Comparison of ENCODE assay signal across 17 cellular contexts in genomic region chr4:183161630-183162029, GRCh38.
DNase-seq lines count a peak whose midpoint lies in the region; ATAC-seq lines count a peak whose summit lies in the region.
"Had no signal": no experiment of that assay in that cellular context is flagged by ENCODE, and none has a peak within 500 bp of the region (broad histone marks: within the 10 kb centered on the region; RNA-seq: fewer than 3 reads in every experiment).

No MANE protein-coding gene starts in this region.

- no peaks in the 10 kb centered on the region for H3K36me3 Mint-ChIP-seq in activated CD4-positive, alpha-beta T cell treated with anti-CD3 and anti-CD28 coated beads for 36 hours (ENCODE audit: low read depth)
- no peaks in the 10 kb centered on the region for H3K36me3 Mint-ChIP-seq in activated naive CD8-positive, alpha-beta T cell treated with anti-CD3 and anti-CD28 coated beads, Interleukin-2, amount 50 U/mL, for 24 hours (ENCODE audit: low read depth)
- no peaks in the 10 kb centered on the region for H3K36me3 Mint-ChIP-seq in activated naive CD8-positive, alpha-beta T cell treated with anti-CD3 and anti-CD28 coated beads for 36 hours
- no peaks in the 10 kb centered on the region for H3K36me3 Mint-ChIP-seq in activated T-helper 17 cell treated with anti-CD3 and anti-CD28 coated beads, Interleukin-2, amount 50 U/mL, for 72 hours (ENCODE audit: low read depth)
- H3K36me3 Mint-ChIP-seq in T-cell, result peaks cover 3% of the 10 kb centered on the region
- H3K36me3 Mint-ChIP-seq: CD14-positive monocyte; CD4-positive, alpha-beta memory T cell had no signal

- POLR2A ChIA-PET in activated CD4-positive, alpha-beta T cell treated with anti-CD3 and anti-CD28 coated beads for 36 hours (lab: Charles Lee), result no interaction called here
- POLR2A ChIA-PET in T-cell (lab: Charles Lee), result no interaction called here

- peaks cover 4% of the 10 kb centered on the region for H3K27me3 Mint-ChIP-seq in activated CD4-positive, alpha-beta T cell treated with anti-CD3 and anti-CD28 coated beads for 36 hours
- no peaks in the 10 kb centered on the region for H3K27me3 Mint-ChIP-seq in activated naive CD8-positive, alpha-beta T cell treated with anti-CD3 and anti-CD28 coated beads, Interleukin-2, amount 50 U/mL, for 24 hours
- no peaks in the 10 kb centered on the region for H3K27me3 Mint-ChIP-seq in activated naive CD8-positive, alpha-beta T cell treated with anti-CD3 and anti-CD28 coated beads for 36 hours
- H3K27me3 Mint-ChIP-seq in activated T-helper 17 cell treated with anti-CD3 and anti-CD28 coated beads, Interleukin-2, amount 50 U/mL, for 72 hours, result peaks cover under 1% of the 10 kb centered on the region
- no peaks in the 10 kb centered on the region for H3K27me3 Mint-ChIP-seq in T-cell

- intact Hi-C loops in activated CD4-positive, alpha-beta T cell treated with anti-CD3 and anti-CD28 coated beads for 36 hours (cut with DNase I, micrococcal nuclease), result no loop called here

- no peaks in the 10 kb centered on the region for H3K9me3 Mint-ChIP-seq in activated CD4-positive, alpha-beta T cell treated with anti-CD3 and anti-CD28 coated beads for 36 hours (ENCODE audit: low read depth)
- H3K9me3 Mint-ChIP-seq in activated naive CD8-positive, alpha-beta T cell treated with anti-CD3 and anti-CD28 coated beads, Interleukin-2, amount 50 U/mL, for 24 hours, result no peaks in the 10 kb centered on the region
- H3K9me3 Mint-ChIP-seq in activated naive CD8-positive, alpha-beta T cell treated with anti-CD3 and anti-CD28 coated beads for 36 hours, result no peaks in the 10 kb centered on the region
- no peaks in the 10 kb centered on the region for H3K9me3 Mint-ChIP-seq in activated T-helper 17 cell treated with anti-CD3 and anti-CD28 coated beads, Interleukin-2, amount 50 U/mL, for 72 hours
- no peaks in the 10 kb centered on the region for H3K9me3 Mint-ChIP-seq in T-cell
- H3K9me3 Mint-ChIP-seq: CD14-positive monocyte; CD4-positive, alpha-beta memory T cell; GM23338 had no signal

- H3K27ac Mint-ChIP-seq in activated CD4-positive, alpha-beta T cell treated with anti-CD3 and anti-CD28 coated beads for 36 hours, result no peak overlapping the region
- no peak overlapping the region for H3K27ac Mint-ChIP-seq in activated naive CD8-positive, alpha-beta T cell treated with anti-CD3 and anti-CD28 coated beads, Interleukin-2, amount 50 U/mL, for 24 hours
- no peak overlapping the region for H3K27ac Mint-ChIP-seq in activated naive CD8-positive, alpha-beta T cell treated with anti-CD3 and anti-CD28 coated beads for 36 hours
- H3K27ac Mint-ChIP-seq in activated T-helper 17 cell treated with anti-CD3 and anti-CD28 coated beads, Interleukin-2, amount 50 U/mL, for 72 hours, result no peak overlapping the region
- H3K27ac Mint-ChIP-seq in T-cell, result no peak overlapping the region
- H3K27ac Mint-ChIP-seq: CD14-positive monocyte; CD4-positive, alpha-beta memory T cell; GM23338 had no signal

- H3K4me3 Mint-ChIP-seq in activated CD4-positive, alpha-beta T cell treated with anti-CD3 and anti-CD28 coated beads for 36 hours, result no peak overlapping the region
- H3K4me3 Mint-ChIP-seq in activated naive CD8-positive, alpha-beta T cell treated with anti-CD3 and anti-CD28 coated beads, Interleukin-2, amount 50 U/mL, for 24 hours, result no peak overlapping the region
- H3K4me3 Mint-ChIP-seq in activated naive CD8-positive, alpha-beta T cell treated with anti-CD3 and anti-CD28 coated beads for 36 hours, result no peak overlapping the region
- no peak overlapping the region for H3K4me3 Mint-ChIP-seq in activated T-helper 17 cell treated with anti-CD3 and anti-CD28 coated beads, Interleukin-2, amount 50 U/mL, for 72 hours
- no peak overlapping the region for H3K4me3 Mint-ChIP-seq in T-cell
- H3K4me3 Mint-ChIP-seq: CD14-positive monocyte; CD4-positive, alpha-beta memory T cell; GM23338 had no signal

- peak; percentile 19 for ATAC-seq in activated CD4-positive, alpha-beta T cell treated with anti-CD3 and anti-CD28 coated beads for 36 hours
- peak; percentile 33 for ATAC-seq in activated naive CD8-positive, alpha-beta T cell treated with anti-CD3 and anti-CD28 coated beads, Interleukin-2, amount 50 U/mL, for 24 hours
- peak; percentile 76 for ATAC-seq in activated T-helper 17 cell treated with anti-CD3 and anti-CD28 coated beads, Interleukin-2, amount 50 U/mL, for 72 hours (replicated peaks)
- ATAC-seq in T-cell (replicated peaks in 1 of 4), result no peak
- ATAC-seq: GM23338, HepG2 had no signal

- CTCF ChIA-PET in activated CD4-positive, alpha-beta T cell treated with anti-CD3 and anti-CD28 coated beads for 36 hours (lab: Charles Lee), result interaction anchor here (0.7 kb wide), 1 partner anchor 33 kb away, joined by 3 read pairs; no protein-coding TSS in a partner anchor
- CTCF ChIA-PET in T-cell (lab: Charles Lee), result no interaction called here

- no peak for DNase-seq in activated CD4-positive, alpha-beta T cell treated with anti-CD3 and anti-CD28 coated beads for 36 hours
- no peak for DNase-seq in activated CD4-positive, alpha-beta T cell treated with anti-CD3 and anti-CD28 coated beads, Interleukin-2, amount 50 U/mL, for 1 hour
- no peak for DNase-seq in activated naive CD8-positive, alpha-beta T cell treated with anti-CD3 and anti-CD28 coated beads, Interleukin-2, amount 50 U/mL, for 24 hours
- DNase-seq in activated naive CD8-positive, alpha-beta T cell treated with anti-CD3 and anti-CD28 coated beads for 36 hours, result no peak
- no peak for DNase-seq in NCI-H510A treated with DMSO at 0.1 percent for 48 hours (lab: John Stamatoyannopoulos, UW)
- DNase-seq in NCI-H1105 (lab: John Stamatoyannopoulos, UW), result no peak
- DNase-seq in T-cell, result no peak
- DNase-seq: 8988T; CD4-positive, alpha-beta memory T cell; DMS153; DMS79; GDM1; HCEC 1CT had no signal

- peaks cover 2% of the 10 kb centered on the region for H3K4me1 Mint-ChIP-seq in activated CD4-positive, alpha-beta T cell treated with anti-CD3 and anti-CD28 coated beads for 36 hours
- no peaks in the 10 kb centered on the region for H3K4me1 Mint-ChIP-seq in activated naive CD8-positive, alpha-beta T cell treated with anti-CD3 and anti-CD28 coated beads, Interleukin-2, amount 50 U/mL, for 24 hours
- H3K4me1 Mint-ChIP-seq in activated naive CD8-positive, alpha-beta T cell treated with anti-CD3 and anti-CD28 coated beads for 36 hours, result peaks cover 6% of the 10 kb centered on the region
- H3K4me1 Mint-ChIP-seq in activated T-helper 17 cell treated with anti-CD3 and anti-CD28 coated beads, Interleukin-2, amount 50 U/mL, for 72 hours, result peaks cover 8% of the 10 kb centered on the region
- H3K4me1 Mint-ChIP-seq in T-cell, result peaks cover 10 to 17% (median 10%) of the 10 kb centered on the region in 3 donors

Comparison
In these comparisons a context has a peak if more than half of its experiments do, and no peak if none do; other contexts are left out.
1. ATAC-seq: peak in activated CD4-positive, alpha-beta T cell treated with anti-CD3 and anti-CD28 coated beads for 36 hours (single experiment), activated naive CD8-positive, alpha-beta T cell treated with anti-CD3 and anti-CD28 coated beads, Interleukin-2, amount 50 U/mL, for 24 hours (single experiment) and activated T-helper 17 cell treated with anti-CD3 and anti-CD28 coated beads, Interleukin-2, amount 50 U/mL, for 72 hours (single experiment); none in T-cell (0 of 4).